Comparison of ENCODE assay signal across 1 cellular context in the genomic region with DNA sequence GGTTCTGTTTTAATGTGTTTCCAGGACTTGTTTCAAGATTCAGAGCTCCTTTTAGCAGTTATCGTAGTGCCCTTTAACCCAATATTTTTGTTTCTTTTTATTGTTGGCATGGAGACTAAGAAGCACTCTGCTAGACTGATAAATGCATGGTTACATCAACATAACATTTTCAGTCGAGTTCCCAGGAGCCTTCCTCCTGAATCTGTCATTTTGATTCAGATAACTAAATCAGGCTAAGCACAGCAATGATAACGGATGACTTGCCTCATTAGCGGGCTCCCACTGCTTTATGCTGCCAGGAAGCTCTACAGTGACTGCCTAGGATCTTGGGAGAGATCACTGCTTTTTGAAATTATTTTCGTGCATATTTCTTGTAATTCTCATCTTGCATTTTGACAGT.
TF ChIP-seq lines count a peak whose summit lies in the region.

No MANE protein-coding gene starts in this region.

TF ChIP-seq in SK-N-SH treated with all-trans-retinoic acid at 6 μM for 48 hours, 23 proteins besides CTCF, POLR2A, EP300 and RAD21 (continued from another document):
- TF ChIP-seq, protein P1, sequence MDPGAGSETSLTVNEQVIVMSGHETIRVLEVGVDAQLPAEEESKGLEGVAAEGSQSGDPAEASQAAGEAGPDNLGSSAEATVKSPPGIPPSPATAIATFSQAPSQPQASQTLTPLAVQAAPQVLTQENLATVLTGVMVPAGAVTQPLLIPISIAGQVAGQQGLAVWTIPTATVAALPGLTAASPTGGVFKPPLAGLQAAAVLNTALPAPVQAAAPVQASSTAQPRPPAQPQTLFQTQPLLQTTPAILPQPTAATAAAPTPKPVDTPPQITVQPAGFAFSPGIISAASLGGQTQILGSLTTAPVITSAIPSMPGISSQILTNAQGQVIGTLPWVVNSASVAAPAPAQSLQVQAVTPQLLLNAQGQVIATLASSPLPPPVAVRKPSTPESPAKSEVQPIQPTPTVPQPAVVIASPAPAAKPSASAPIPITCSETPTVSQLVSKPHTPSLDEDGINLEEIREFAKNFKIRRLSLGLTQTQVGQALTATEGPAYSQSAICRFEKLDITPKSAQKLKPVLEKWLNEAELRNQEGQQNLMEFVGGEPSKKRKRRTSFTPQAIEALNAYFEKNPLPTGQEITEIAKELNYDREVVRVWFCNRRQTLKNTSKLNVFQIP (CRISPR knock-in tag; IDR thresholded peaks at IDR 0.05; ENCODE audit: borderline replicate concordance, low read depth), result no peak
